35 cellular contexts compared by ENCODE assay signal in the genomic region with DNA sequence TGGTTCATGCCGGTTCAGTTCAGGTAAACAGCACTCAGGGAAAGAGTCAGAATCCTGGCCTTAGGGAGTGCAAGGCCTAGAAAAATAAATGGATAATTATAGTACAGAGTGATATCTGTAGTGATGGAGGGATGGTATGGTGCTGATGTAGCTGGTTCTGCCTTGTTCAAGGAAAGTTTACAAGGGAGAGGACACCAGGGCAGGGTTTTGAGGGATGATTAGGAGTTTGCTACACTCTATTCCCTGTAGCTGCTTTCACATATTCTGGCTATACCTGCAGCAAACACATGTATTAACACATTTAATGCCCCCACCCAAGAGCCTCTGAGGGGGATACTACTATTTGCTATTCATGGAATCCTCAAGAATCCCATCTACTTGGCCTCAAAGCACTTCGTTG. TPM values are rescaled to one million over a fixed set of nuclear protein-coding genes. Genes with fewer than 3 reads are reported as not detected.
DNase-seq lines count a peak whose midpoint lies in the region; ATAC-seq and TF ChIP-seq lines count a peak whose summit lies in the region.
"Had no signal": no experiment of that assay in that cellular context is flagged by ENCODE, and none has a peak within 500 bp of the region (broad histone marks: within the 10 kb centered on the region; RNA-seq: fewer than 3 reads in every experiment).

No MANE protein-coding gene starts in this region.

- H3K9me3 ChIP-seq in SK-N-SH = no peaks in the 10 kb centered on the region
- no peaks in the 10 kb centered on the region for H3K9me3 ChIP-seq in HEK293 (ENCODE audit: control insufficient read depth, insufficient read depth, low read depth, low read length)
- H3K9me3 ChIP-seq in neural progenitor cell (ENCODE audit: low read depth) = no peaks in the 10 kb centered on the region
- H3K9me3 ChIP-seq: A549; BE2C; BLaER1; BLaER1 treated with 17β-estradiol and CSF1 and Interleukin-3, amounts not matched to agents 10 nM and 100 nM; Caco-2 had no signal

- TF ChIP-seq EP300 in SK-N-SH (IDR thresholded peaks at IDR 0.05; ENCODE audit: borderline replicate concordance in 1 of 2, low read depth in 1 of 2, low read length in 1 of 2) = no peak

- no peaks in the 10 kb centered on the region for H3K36me3 Mint-ChIP-seq in neural progenitor cell
- no peaks in the 10 kb centered on the region for H3K36me3 Mint-ChIP-seq in natural killer cell treated with Interleukin-12 subunit alpha and Interleukin-12 subunit beta and Interleukin-15 and Interleukin-18, amount 100 ng/mL, for 72 hours
- H3K36me3 Mint-ChIP-seq: CD14-positive monocyte; CD4-positive, CD25-positive, alpha-beta regulatory T cell; CD8-positive, alpha-beta memory T cell; CD8-positive, alpha-beta T cell had no signal

- H3K27me3 Mint-ChIP-seq in neural progenitor cell (ENCODE audit: insufficient read depth, low read depth) = peaks cover 12% of the 10 kb centered on the region
- H3K27me3 Mint-ChIP-seq in natural killer cell treated with Interleukin-12 subunit alpha and Interleukin-12 subunit beta and Interleukin-15 and Interleukin-18, amount 100 ng/mL, for 72 hours = peaks cover 5 to 14% of the 10 kb centered on the region in 2 donors

- H3K4me3 Mint-ChIP-seq in neural progenitor cell = no peak overlapping the region
- no peak overlapping the region for H3K4me3 Mint-ChIP-seq in natural killer cell treated with Interleukin-12 subunit alpha and Interleukin-12 subunit beta and Interleukin-15 and Interleukin-18, amount 100 ng/mL, for 72 hours
- H3K4me3 Mint-ChIP-seq: B cell; CD14-positive monocyte; CD4-positive, alpha-beta memory T cell; CD4-positive, alpha-beta T cell; CD4-positive, CD25-positive, alpha-beta regulatory T cell; CD8-positive, alpha-beta memory T cell; CD8-positive, alpha-beta T cell had no signal

- H3F3A ChIP-seq in SK-N-SH (replicated peaks; ENCODE audit: insufficient read depth) (no peaks in the 10 kb centered on the region), neural progenitor cell (ENCODE audit: low read depth) (no peaks in the 10 kb centered on the region)

- no peaks in the 10 kb centered on the region for H3K9me2 ChIP-seq in SK-N-SH

- peaks cover 38% of the 10 kb centered on the region for H3K4me1 Mint-ChIP-seq in neural progenitor cell
- peaks cover 12 to 13% of the 10 kb centered on the region in 2 donors for H3K4me1 Mint-ChIP-seq in natural killer cell treated with Interleukin-12 subunit alpha and Interleukin-12 subunit beta and Interleukin-15 and Interleukin-18, amount 100 ng/mL, for 72 hours (ENCODE audit: low read depth in 2 of 2)

- no peak for ATAC-seq in SK-N-SH treated with all-trans-retinoic acid at 6 μM for 48 hours
- ATAC-seq in natural killer cell treated with Interleukin-12 subunit alpha and Interleukin-12 subunit beta and Interleukin-15 and Interleukin-18, amount 100 ng/mL, for 72 hours = no peak
- no peak for ATAC-seq in HG02884 (IDR thresholded peaks at IDR 0.05; ENCODE audit: unreplicated experiment)
- ATAC-seq: A549; CD8-positive, alpha-beta T cell had no signal

- H3K27ac ChIP-seq in SK-N-SH (ENCODE audit: low read depth in 2 of 2, low read length in 1 of 2) = no peak overlapping the region
- H3K27ac ChIP-seq in HEK293 (ENCODE audit: extremely low read depth, low read depth, low read length) = no peak overlapping the region
- no peak overlapping the region for H3K27ac ChIP-seq in neural progenitor cell
- H3K27ac ChIP-seq: 22Rv1; A549; BLaER1; BLaER1 treated with 17β-estradiol and CSF1 and Interleukin-3, amounts not matched to agents 10 nM and 100 nM; C4-2B had no signal

- H4K20me1 ChIP-seq in SK-N-SH (ENCODE audit: insufficient read depth) (no peaks in the 10 kb centered on the region), neural progenitor cell (ENCODE audit: low read depth) (no peaks in the 10 kb centered on the region)
- H4K20me1 ChIP-seq: BLaER1; BLaER1 treated with 17β-estradiol and CSF1 and Interleukin-3, amounts not matched to agents 10 nM and 100 nM had no signal

- DNase-seq in SK-N-SH (no peak), neural progenitor cell (ENCODE audit: low spot score) (no peak)
- no peak for DNase-seq in natural killer cell treated with Interleukin-12 subunit alpha and Interleukin-12 subunit beta and Interleukin-15 and Interleukin-18, amount 100 ng/mL, for 72 hours (ENCODE audit: low spot score)
- DNase-seq: 8988T; ACHN; AML-193; BE2C; C1 segment of cervical spinal cord; Caco-2; Calu3; CD4-positive, alpha-beta memory T cell; CD4-positive, alpha-beta T cell; CD4-positive, CD25-positive, alpha-beta regulatory T cell; CD8-positive, alpha-beta memory T cell; CD8-positive, alpha-beta T cell; COR-L47; DMS 273 treated with DMSO at 0.1 percent for 48 hours; DMS153; DMS53; DMS79; DMS79 treated with DMSO at 0.1 percent for 48 hours; DND-41; EL had no signal

- no peak for TF ChIP-seq CTCF in SK-N-SH (IDR thresholded peaks at IDR 0.05)
- no peak for TF ChIP-seq CTCF in HEK293 (tag by site-specific recombination; IDR thresholded peaks at IDR 0.05)
- TF ChIP-seq CTCF in neural progenitor cell (IDR thresholded peaks at IDR 0.05) = no peak

- peaks cover 0 to 6% of the 10 kb centered on the region in 2 experiments; a peak in 1 of 4 replicates for H3K4me1 ChIP-seq in SK-N-SH (ENCODE audit: control insufficient read depth in 1 of 2, insufficient read depth in 2 of 2, low read depth in 1 of 2, low read length in 1 of 2)
- H3K4me1 ChIP-seq in HEK293 (ENCODE audit: control insufficient read depth, insufficient read depth, low read length) = no peaks in the 10 kb centered on the region
- peaks cover 10% of the 10 kb centered on the region for H3K4me1 ChIP-seq in neural progenitor cell
- H3K4me1 ChIP-seq: BE2C had no signal

- POLR2A ChIA-PET in SK-N-SH (lab: Yijun Ruan, JAX) (no interaction called here), HEK293 (lab: Yijun Ruan, JAX) (interaction anchor here (0.5 kb wide), 1 partner anchor 739 kb away, joined by 4 read pairs; no protein-coding TSS in a partner anchor)

- H3K27ac Mint-ChIP-seq in neural progenitor cell = peak overlapping the region; percentile 21
- H3K27ac Mint-ChIP-seq in natural killer cell treated with Interleukin-12 subunit alpha and Interleukin-12 subunit beta and Interleukin-15 and Interleukin-18, amount 100 ng/mL, for 72 hours = no peak overlapping the region
- H3K27ac Mint-ChIP-seq: CD14-positive monocyte; CD4-positive, alpha-beta memory T cell; CD4-positive, alpha-beta T cell; CD4-positive, CD25-positive, alpha-beta regulatory T cell; CD8-positive, alpha-beta T cell had no signal

- no peak overlapping the region for H2AFZ ChIP-seq in SK-N-SH (ENCODE audit: low read depth)
- H2AFZ ChIP-seq in neural progenitor cell (replicated peaks) = no peak overlapping the region

- H3K36me3 ChIP-seq in SK-N-SH (replicated peaks in 1 of 2; ENCODE audit: control insufficient read depth in 1 of 2, insufficient read depth in 2 of 2, low read length in 1 of 2) = no peaks in the 10 kb centered on the region
- no peaks in the 10 kb centered on the region for H3K36me3 ChIP-seq in HEK293 (ENCODE audit: control insufficient read depth in 2 of 2, insufficient read depth in 1 of 2, low read length in 2 of 2)
- H3K36me3 ChIP-seq in neural progenitor cell = no peaks in the 10 kb centered on the region
- H3K36me3 ChIP-seq: BE2C; BLaER1; BLaER1 treated with 17β-estradiol and CSF1 and Interleukin-3, amounts not matched to agents 10 nM and 100 nM had no signal

- H3K9ac ChIP-seq in SK-N-SH (no peak overlapping the region), neural progenitor cell (no peak overlapping the region)
- H3K9ac ChIP-seq: BLaER1; BLaER1 treated with 17β-estradiol and CSF1 and Interleukin-3, amounts not matched to agents 10 nM and 100 nM had no signal

- H3K4me3 ChIP-seq in SK-N-SH (ENCODE audit: low read depth in 2 of 2, low read length in 1 of 2) (no peak overlapping the region), HEK293 (ENCODE audit: low read depth, low read length) (no peak overlapping the region), neural progenitor cell (no peak overlapping the region)
- H3K4me3 ChIP-seq: A549; BLaER1; BLaER1 treated with 17β-estradiol and CSF1 and Interleukin-3, amounts not matched to agents 10 nM and 100 nM had no signal

- H3K4me2 ChIP-seq in SK-N-SH = no peak overlapping the region
- no peak overlapping the region for H3K4me2 ChIP-seq in neural progenitor cell
- H3K4me2 ChIP-seq: A549; BLaER1; BLaER1 treated with 17β-estradiol and CSF1 and Interleukin-3, amounts not matched to agents 10 nM and 100 nM had no signal

- H3K79me2 ChIP-seq in SK-N-SH (ENCODE audit: insufficient read depth) (no peaks in the 10 kb centered on the region), neural progenitor cell (ENCODE audit: low read depth) (no peaks in the 10 kb centered on the region)

- no peak for TF ChIP-seq RAD21 in SK-N-SH (IDR thresholded peaks at IDR 0.05; ENCODE audit: low read length)

- WGBS in SK-N-SH (ENCODE audit: low lambda C conversion rate) = 52% methylated on average over 2 of the region's 2 CpGs

- CTCF ChIA-PET in SK-N-SH (lab: Yijun Ruan, JAX) (interaction anchor here (1.2 to 10.9 kb wide), 4 partner anchors 12 to 92 kb away, joined by 3 to 275 read pairs (median 3); no protein-coding TSS in a partner anchor), HEK293 (lab: Yijun Ruan, JAX) (interaction anchor here (0.5 to 15.4 kb wide), 7 partner anchors 10 to 461 kb away, joined by 3 to 327 read pairs (median 4); a partner anchor contains a TSS)

- H3K9me3 Mint-ChIP-seq in neural progenitor cell = no peaks in the 10 kb centered on the region
- no peaks in the 10 kb centered on the region for H3K9me3 Mint-ChIP-seq in natural killer cell treated with Interleukin-12 subunit alpha and Interleukin-12 subunit beta and Interleukin-15 and Interleukin-18, amount 100 ng/mL, for 72 hours
- H3K9me3 Mint-ChIP-seq: CD14-positive monocyte; CD4-positive, alpha-beta memory T cell; CD4-positive, alpha-beta T cell; CD4-positive, CD25-positive, alpha-beta regulatory T cell; CD8-positive, alpha-beta memory T cell; CD8-positive, alpha-beta T cell had no signal

- H3K27me3 ChIP-seq in SK-N-SH (ENCODE audit: insufficient read depth) = peaks cover 2% of the 10 kb centered on the region; the same call in 1 of the 2 replicates
- H3K27me3 ChIP-seq in neural progenitor cell = no peaks in the 10 kb centered on the region
- H3K27me3 ChIP-seq: BE2C; BLaER1; BLaER1 treated with 17β-estradiol and CSF1 and Interleukin-3, amounts not matched to agents 10 nM and 100 nM had no signal

TF ChIP-seq in HEK293, 187 proteins besides CTCF, POLR2A, EP300 and RAD21:
- TF ChIP-seq ZNF354C (tag by site-specific recombination; IDR thresholded peaks at IDR 0.05; ENCODE audit: borderline replicate concordance, low read depth) = no peak
- TF ChIP-seq ZFP3 (tag by site-specific recombination; IDR thresholded peaks at IDR 0.05; ENCODE audit: low read depth) = peak; percentile 90

RNA-seq across cellular contexts. Expression of a gene that starts 1.7 kb away (rescaled TPM):
- polyA plus RNA-seq in SK-N-SH (2012; rRNA removed) = not detected in 2 replicates
- polyA plus RNA-seq in SK-N-SH (2012; cell fraction: cytosol; rRNA removed) = under 0.01 and 0.03 TPM in 2 replicates
- polyA plus RNA-seq in SK-N-SH (2012; cell fraction: nucleus; rRNA removed) = 0.01 and 0.05 TPM in 2 replicates
- total RNA-seq in neural progenitor cell (ENCODE audit: low replicate concordance) = 26.6 and 39.7 TPM in 2 replicates
- not detected for total RNA-seq in natural killer cell treated with Interleukin-12 subunit alpha and Interleukin-12 subunit beta and Interleukin-15 and Interleukin-18, amount 100 ng/mL, for 72 hours
- total RNA-seq: A172, Calu3 had no signal
- polyA plus RNA-seq: AG04450; CD14-positive monocyte; CD4-positive, CD25-positive, alpha-beta regulatory T cell; CD8-positive, alpha-beta memory T cell had no signal

Comparison
In these comparisons a context has a peak if more than half of its experiments do, and no peak if none do; other contexts are left out.
1. RNA of a gene that starts 1.7 kb away (total RNA-seq): 26.6 to 39.7 TPM in neural progenitor cell; not detected in natural killer cell treated with Interleukin-12 subunit alpha and Interleukin-12 subunit beta and Interleukin-15 and Interleukin-18, amount 100 ng/mL, for 72 hours; every median in the first group is over 10 times any median in the second.